9 cellular contexts compared by ENCODE assay signal in genomic region chr16:89374393-89374948, GRCh38.
DNase-seq lines count a peak whose midpoint lies in the region; ATAC-seq and TF ChIP-seq lines count a peak whose summit lies in the region.
"Had no signal": no experiment of that assay in that cellular context is flagged by ENCODE, and none has a peak within 500 bp of the region (broad histone marks: within the 10 kb centered on the region; RNA-seq: fewer than 3 reads in every experiment).

No MANE protein-coding gene starts in this region.

- no peaks in the 10 kb centered on the region for H3K4me1 ChIP-seq in neutrophil (ENCODE audit: control insufficient read depth in 1 of 2, insufficient read depth in 1 of 2, low read depth in 1 of 2, low read length in 1 of 2)

- H3K27me3 ChIP-seq in neutrophil = no peaks in the 10 kb centered on the region

- TF ChIP-seq CTCF in choroid plexus epithelial cell (conservative IDR thresholded peaks at IDR 0.05; ENCODE audit: low read depth, low read length) (peak; percentile 53), neutrophil (IDR thresholded peaks at IDR 0.05) (no peak)

- peak overlapping the region; percentile 32 for H3K27ac ChIP-seq in neutrophil
- H3K27ac ChIP-seq: KMS-11 had no signal

- peaks cover 18% of the 10 kb centered on the region for H3K36me3 ChIP-seq in neutrophil

- ATAC-seq in HG02763 (IDR thresholded peaks at IDR 0.05; ENCODE audit: unreplicated experiment) (no peak), HG03139 (IDR thresholded peaks at IDR 0.05; ENCODE audit: unreplicated experiment) (no peak)

- peak; percentile 46 for DNase-seq in DMS 273 treated with DMSO at 0.1 percent for 48 hours (lab: John Stamatoyannopoulos, UW)
- DNase-seq in NCI-H2227 (lab: John Stamatoyannopoulos, UW; ENCODE audit: unreplicated experiment) = peak; percentile 47
- peak; percentile 77 for DNase-seq in choroid plexus epithelial cell (ENCODE audit: low read depth)
- no peak for DNase-seq in activated T-cell treated with anti-CD3 and anti-CD28 coated beads, Interleukin-2, amount 50 U/mL, for 48 hours
- no peak for DNase-seq in LoVo (ENCODE audit: low spot score)

- H3K9me3 ChIP-seq in neutrophil = no peaks in the 10 kb centered on the region

- H3K4me3 ChIP-seq in choroid plexus epithelial cell (ENCODE audit: low read depth, low read length) = no peak overlapping the region
- no peak overlapping the region for H3K4me3 ChIP-seq in neutrophil (ENCODE audit: low read depth in 1 of 2, low read length in 1 of 2)

Comparison
In these comparisons a context has a peak if more than half of its experiments do, and no peak if none do; other contexts are left out.
1. DNase-seq: peak in DMS 273 treated with DMSO at 0.1 percent for 48 hours (single experiment), NCI-H2227 (single experiment) and choroid plexus epithelial cell (single experiment); none in activated T-cell treated with anti-CD3 and anti-CD28 coated beads, Interleukin-2, amount 50 U/mL, for 48 hours (0 of 2) and LoVo (single experiment).